In the genomic region with DNA sequence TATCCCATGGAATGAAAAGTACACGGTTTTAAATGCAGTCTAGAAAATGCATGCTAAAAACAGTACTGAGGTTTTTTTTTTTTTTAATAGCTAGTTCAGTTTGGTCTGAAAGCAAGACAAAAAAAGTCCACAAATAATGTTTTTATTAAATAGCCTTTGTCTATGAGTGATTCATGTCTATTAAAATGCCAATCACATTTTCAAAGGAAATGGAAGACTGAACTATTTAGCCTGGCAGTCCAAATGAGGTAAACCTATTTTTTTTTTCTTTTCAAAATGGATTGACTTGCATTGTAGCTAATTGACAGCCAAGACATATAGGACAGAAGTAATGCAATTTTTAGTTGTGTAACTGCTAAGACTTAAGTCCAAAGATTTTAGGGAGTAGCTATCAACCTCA, we compare ENCODE assay signal across 22 cellular contexts.
"Had no signal": no experiment of that assay in that cellular context is flagged by ENCODE, and none has a peak within 500 bp of the region (broad histone marks: within the 10 kb centered on the region; RNA-seq: fewer than 3 reads in every experiment).

No MANE protein-coding gene starts in this region.

- H3K36me3 ChIP-seq: esophagus squamous epithelium, gastroesophageal sphincter, left ventricle myocardium inferior, lower lobe of right lung, neural progenitor cell, stomach, thoracic aorta, transverse colon had no signal

- H3K4me2 ChIP-seq: neural progenitor cell had no signal

- H3K9ac ChIP-seq: neural progenitor cell, parathyroid adenoma had no signal

- H3K4me3 ChIP-seq: esophagus squamous epithelium, gastroesophageal sphincter, left ventricle myocardium inferior, lower lobe of right lung, neural progenitor cell, psoas muscle, stomach, thoracic aorta, transverse colon had no signal

- ATAC-seq: gastroesophageal sphincter; left cardiac atrium; lower lobe of right lung; natural killer cell treated with Interleukin-12 subunit alpha and Interleukin-12 subunit beta and Interleukin-15 and Interleukin-18, amount 100 ng/mL, for 72 hours; psoas muscle; sciatic nerve; stimulated activated naive B cell treated with anti-CD40 and anti-IgM and Interleukin-4, amounts not matched to agents 10 μg/mL and 1 μg/mL and 100 μg/mL, for 72 hours had no signal

- H2AFZ ChIP-seq: neural progenitor cell, parathyroid adenoma had no signal

- DNase-seq: effector memory CD4-positive, alpha-beta T cell; esophagus squamous epithelium; glutamatergic neuron; immature natural killer cell; left cardiac atrium; left ventricle myocardium inferior; lower lobe of right lung; midbrain; nucleus accumbens; psoas muscle; stimulated activated CD4-positive, alpha-beta T cell treated with anti-CD3 and anti-CD28 coated beads, Interleukin-2, amount 100 ng/mL, for 24 hours; stimulated activated CD4-positive, alpha-beta T cell treated with anti-CD3 and anti-CD28 coated beads, Interleukin-4, amount 100 ng/mL, for 4 hours; stimulated activated naive B cell treated with anti-CD40 and anti-IgM and Interleukin-4, amounts not matched to agents 10 μg/mL and 1 μg/mL and 100 μg/mL, for 72 hours; stomach; substantia nigra; transverse colon had no signal

- H3K27me3 ChIP-seq: esophagus squamous epithelium, gastroesophageal sphincter, neural progenitor cell, stomach, transverse colon had no signal

- H3K79me2 ChIP-seq: parathyroid adenoma had no signal

- H3K4me1 ChIP-seq: esophagus squamous epithelium, gastroesophageal sphincter, left ventricle myocardium inferior, lower lobe of right lung, parathyroid adenoma, psoas muscle, stomach, transverse colon had no signal

- H3K27ac ChIP-seq: esophagus squamous epithelium, gastroesophageal sphincter, left ventricle myocardium inferior, lower lobe of right lung, neural progenitor cell, parathyroid adenoma, psoas muscle, stomach, thoracic aorta, transverse colon had no signal

- H3K9me3 ChIP-seq: esophagus squamous epithelium, gastroesophageal sphincter, left ventricle myocardium inferior, lower lobe of right lung, psoas muscle, stomach, thoracic aorta, transverse colon had no signal
